Comparison of ENCODE assay signal across 16 cellular contexts in genomic region chr1:184734972-184735371, GRCh38. TPM values are rescaled to one million over a fixed set of nuclear protein-coding genes. Genes with fewer than 3 reads are reported as not detected.
DNase-seq lines count a peak whose midpoint lies in the region; ATAC-seq, FAIRE-seq and TF ChIP-seq lines count a peak whose summit lies in the region.
"Had no signal": no experiment of that assay in that cellular context is flagged by ENCODE, and none has a peak within 500 bp of the region (broad histone marks: within the 10 kb centered on the region; RNA-seq: fewer than 3 reads in every experiment).

No MANE protein-coding gene starts in this region.

- H3K9me3 ChIP-seq in GM12878 (replicated peaks; ENCODE audit: control insufficient read depth, insufficient read depth, low read length), result no peaks in the 10 kb centered on the region

- no peak overlapping the region for H3K4me3 ChIP-seq in GM12878
- H3K4me3 ChIP-seq: skin epidermis had no signal

- no peak for TF ChIP-seq CTCF in GM12878 (IDR thresholded peaks at IDR 0.05 in 2 of 3, conservative IDR thresholded peaks at IDR 0.05 in 1 of 3; ENCODE audit: control insufficient read depth in 2 of 3, extremely low read depth in 1 of 3, insufficient read depth in 1 of 3, low read depth in 3 of 3, low read length in 3 of 3)

- H4K20me1 ChIP-seq in GM12878 (ENCODE audit: control insufficient read depth, insufficient read depth), result no peaks in the 10 kb centered on the region

- TF ChIP-seq RAD21 in GM12878 (IDR thresholded peaks at IDR 0.05; ENCODE audit: insufficient read depth, low read depth, low read length), result no peak

- peaks cover 11% of the 10 kb centered on the region for H3K4me1 ChIP-seq in GM12878 (ENCODE audit: control insufficient read depth, insufficient read depth, low read length)
- H3K4me1 ChIP-seq: parathyroid adenoma had no signal

- H3K4me3 Mint-ChIP-seq in stimulated activated memory B cell treated with anti-CD40 and anti-IgM and Interleukin-4, amounts not matched to agents 10 μg/mL and 1 μg/mL and 100 μg/mL, for 72 hours, result no peak overlapping the region
- H3K4me3 Mint-ChIP-seq: activated CD4-positive, alpha-beta T cell treated with anti-CD3 and anti-CD28 coated beads, Interleukin-2, amount 10 ng/mL, durations not matched to agents 7 days and 5 days; activated T-cell treated with anti-CD3 and anti-CD28 coated beads, Interleukin-2, amount 50 U/mL, for 72 hours; effector memory CD8-positive, alpha-beta T cell had no signal

- TF ChIP-seq EP300 in GM12878 (IDR thresholded peaks at IDR 0.05; ENCODE audit: borderline replicate concordance in 1 of 2, control insufficient read depth in 1 of 2, low read depth in 2 of 2, low read length in 2 of 2), result no peak

- DNase-seq in GM12878 (ENCODE audit: low read depth, low spot score) (peak; percentile 23), ureter (ENCODE audit: low spot score) (no peak), Ammon's horn (ENCODE audit: low spot score) (no peak), 8988T (no peak)
- DNase-seq: activated CD4-positive, alpha-beta T cell treated with anti-CD3 and anti-CD28 coated beads, Interleukin-2, amount 10 ng/mL, durations not matched to agents 7 days and 5 days; activated T-cell treated with anti-CD3 and anti-CD28 coated beads, Interleukin-2, amount 50 U/mL, for 72 hours; effector memory CD8-positive, alpha-beta T cell; left colon; NCI-H2029 treated with DMSO at 0.1 percent for 48 hours; trophoblast cell had no signal

- peaks cover 14% of the 10 kb centered on the region for H3K4me1 Mint-ChIP-seq in stimulated activated memory B cell treated with anti-CD40 and anti-IgM and Interleukin-4, amounts not matched to agents 10 μg/mL and 1 μg/mL and 100 μg/mL, for 72 hours

- H3K79me2 ChIP-seq in GM12878 (ENCODE audit: control insufficient read depth, insufficient read depth, low read length), result no peaks in the 10 kb centered on the region; the same call in 1 of the 2 replicates
- H3K79me2 ChIP-seq: parathyroid adenoma had no signal

- H3K36me3 Mint-ChIP-seq in stimulated activated memory B cell treated with anti-CD40 and anti-IgM and Interleukin-4, amounts not matched to agents 10 μg/mL and 1 μg/mL and 100 μg/mL, for 72 hours, result peaks cover 39% of the 10 kb centered on the region

- BruUV-seq in GM12878 (replicated peaks; lab: Mats Ljungman, UMichigan), result no TSS peak

- RAD21 ChIA-PET in GM12878 (lab: Charles Lee; ENCODE audit: unreplicated experiment), result interaction anchor here (0.7 to 3.7 kb wide), 2 partner anchors 19 to 136 kb away, joined by 5 to 21 read pairs; partner anchors contain the start of gene EDEM3

- H3K36me3 ChIP-seq in GM12878 (ENCODE audit: control insufficient read depth in 2 of 2, insufficient read depth in 2 of 2, low read length in 1 of 2), result peaks cover 0 to 5% of the 10 kb centered on the region in 2 experiments; a peak in 2 of 4 replicates

- no peaks in the 10 kb centered on the region for H3K9me3 Mint-ChIP-seq in stimulated activated memory B cell treated with anti-CD40 and anti-IgM and Interleukin-4, amounts not matched to agents 10 μg/mL and 1 μg/mL and 100 μg/mL, for 72 hours
- H3K9me3 Mint-ChIP-seq: activated CD4-positive, alpha-beta T cell treated with anti-CD3 and anti-CD28 coated beads, Interleukin-2, amount 10 ng/mL, durations not matched to agents 7 days and 5 days; activated T-cell treated with anti-CD3 and anti-CD28 coated beads, Interleukin-2, amount 50 U/mL, for 72 hours; effector memory CD8-positive, alpha-beta T cell had no signal

- H3K27me3 Mint-ChIP-seq in stimulated activated memory B cell treated with anti-CD40 and anti-IgM and Interleukin-4, amounts not matched to agents 10 μg/mL and 1 μg/mL and 100 μg/mL, for 72 hours, result no peaks in the 10 kb centered on the region
- H3K27me3 Mint-ChIP-seq: activated CD4-positive, alpha-beta T cell treated with anti-CD3 and anti-CD28 coated beads, Interleukin-2, amount 10 ng/mL, durations not matched to agents 7 days and 5 days; effector memory CD8-positive, alpha-beta T cell had no signal

- POLR2A ChIA-PET in GM12878 (lab: Charles Lee), result interaction anchor here (0.8 to 1.6 kb wide), 3 partner anchors 15 to 20 kb away, joined by 3 to 5 read pairs (median 5); partner anchors contain the start of gene EDEM3

- ATAC-seq in GM18858 (IDR thresholded peaks at IDR 0.05; ENCODE audit: unreplicated experiment), result peak; percentile 72
- ATAC-seq in GM21576 (IDR thresholded peaks at IDR 0.05; ENCODE audit: unreplicated experiment), result peak; percentile 75
- peak; percentile 57 for ATAC-seq in HG03342 (IDR thresholded peaks at IDR 0.05; ENCODE audit: unreplicated experiment)
- peak; percentile 82 for ATAC-seq in GM12878
- ATAC-seq in stimulated activated memory B cell treated with anti-CD40 and anti-IgM and Interleukin-4, amounts not matched to agents 10 μg/mL and 1 μg/mL and 100 μg/mL, for 72 hours, result no peak
- ATAC-seq: activated T-cell treated with anti-CD3 and anti-CD28 coated beads, Interleukin-2, amount 50 U/mL, for 72 hours; effector memory CD8-positive, alpha-beta T cell; left colon had no signal

- CTCF ChIA-PET in GM12878 (lab: Yijun Ruan, JAX), result interaction anchor here (1.0 to 1.1 kb wide), 3 partner anchors 9 to 435 kb away, joined by 3 read pairs; no protein-coding TSS in a partner anchor

- no peaks in the 10 kb centered on the region for H3K27me3 ChIP-seq in GM12878 (replicated peaks in 1 of 2; ENCODE audit: control insufficient read depth in 2 of 2, insufficient read depth in 2 of 2, low read length in 1 of 2)

- SMC1A ChIA-PET in GM12878 (lab: Charles Lee; ENCODE audit: uncharacterized antibody, unreplicated experiment), result interaction anchor here (0.7 to 4.8 kb wide), 11 partner anchors 9 to 247 kb away, joined by 3 to 25 read pairs (median 3); partner anchors contain the start of genes EDEM3 and NIBAN1

- in situ Hi-C loops in GM12878 (cut with MboI), result loop anchor here (25.0 kb wide), 1 partner anchor 1627 kb away; no protein-coding TSS in a partner anchor

- FAIRE-seq in GM12878 (lab: Jason Lieb, UNC), result no peak

- H3K4me2 ChIP-seq in GM12878 (ENCODE audit: control insufficient read depth, insufficient read depth), result no peak overlapping the region

- H2AFZ ChIP-seq in GM12878 (ENCODE audit: control insufficient read depth, low read depth, low read length), result no peak overlapping the region
- H2AFZ ChIP-seq: parathyroid adenoma had no signal

- no peak overlapping the region for H3K9ac ChIP-seq in GM12878 (ENCODE audit: control insufficient read depth, insufficient read depth, low read length)
- H3K9ac ChIP-seq: parathyroid adenoma had no signal

- intact Hi-C loops in GM12878 (cut with micrococcal nuclease; ENCODE audit: unreplicated experiment), result no loop called here

- no peak overlapping the region for H3K27ac Mint-ChIP-seq in stimulated activated memory B cell treated with anti-CD40 and anti-IgM and Interleukin-4, amounts not matched to agents 10 μg/mL and 1 μg/mL and 100 μg/mL, for 72 hours
- H3K27ac Mint-ChIP-seq: activated CD4-positive, alpha-beta T cell treated with anti-CD3 and anti-CD28 coated beads, Interleukin-2, amount 10 ng/mL, durations not matched to agents 7 days and 5 days; activated T-cell treated with anti-CD3 and anti-CD28 coated beads, Interleukin-2, amount 50 U/mL, for 72 hours had no signal

- H3K27ac ChIP-seq in GM12878 (ENCODE audit: control insufficient read depth, insufficient read depth), result no peak overlapping the region
- H3K27ac ChIP-seq: parathyroid adenoma, skin epidermis had no signal

- TF ChIP-seq POLR2A in GM12878 (IDR thresholded peaks at IDR 0.05; ENCODE audit: low read depth, low read length), result no peak

TF ChIP-seq in GM12878, 131 proteins besides CTCF, POLR2A, EP300 and RAD21:
- TF ChIP-seq RUNX3 (IDR thresholded peaks at IDR 0.05; ENCODE audit: low read length) (peak; percentile 61), ZBTB11 (CRISPR knock-in tag; IDR thresholded peaks at IDR 0.05) (no peak)

RNA-seq across cellular contexts. Expression of gene EDEM3, which starts 19.7 kb away (rescaled TPM):
- 29.6 and 30.7 TPM in 2 replicates for total RNA-seq in GM12878 (2013; cell fraction: nucleolus; rRNA removed)
- total RNA-seq in GM12878 (2014; rRNA removed), result 14.2 and 17.2 TPM in 2 replicates
- 18.3 and 19.3 TPM in 2 replicates for total RNA-seq in GM12878 (2014; rRNA removed; fragmentation: Illumina TruSeq; extraction: Trizol)
- total RNA-seq in GM12878 (2021), result 12.9 and 19.0 TPM in 2 replicates
- 4.3 TPM for polyA plus RNA-seq in GM12878 (2011; ENCODE audit: low read depth)
- 10.1 and 17.4 TPM in 2 replicates for polyA plus RNA-seq in GM12878 (2011; rRNA removed)
- polyA plus RNA-seq in GM12878 (2011; cell fraction: cytosol; rRNA removed), result 4.8 and 5.5 TPM in 2 replicates
- 14.8 and 18.6 TPM in 2 replicates for polyA plus RNA-seq in GM12878 (2011; cell fraction: nucleus; rRNA removed)
- 6.6 and 9.6 TPM in 2 replicates for polyA plus RNA-seq in GM12878 (2012)
- 14.3 and 16.3 TPM in 2 replicates for polyA plus RNA-seq in GM12878 (2014; fragmentation: Illumina TruSeq; extraction: Trizol)
- polyA plus RNA-seq in GM12878 (2014; fragmentation: Nextera tagmentation; extraction: Ambion mirVana), result 1 to 10 TPM; 6.4 to 9.2 TPM
- polyA plus RNA-seq in GM12878 (2014; rRNA removed), result 7.4 and 8.0 TPM in 2 replicates
- polyA plus RNA-seq in GM12878 (2016; fragmentation: Nextera tagmentation; extraction: Ambion mirVana), result 10 to 100 TPM; 15.5 to 18.3 TPM
- 20.9 and 56.0 TPM in 2 replicates for polyA minus RNA-seq in GM12878 (2011; rRNA and poly(A)+ RNA removed)
- polyA minus RNA-seq in GM12878 (2011; cell fraction: cytosol; rRNA and poly(A)+ RNA removed), result 9.3 and 20.7 TPM in 2 replicates
- polyA minus RNA-seq in GM12878 (2011; cell fraction: nucleus; rRNA and poly(A)+ RNA removed), result 9.1 and 11.7 TPM in 2 replicates
- total RNA-seq in ureter, result 35.4 TPM
